Comparison of ENCODE assay signal across 29 cellular contexts in the genomic region with DNA sequence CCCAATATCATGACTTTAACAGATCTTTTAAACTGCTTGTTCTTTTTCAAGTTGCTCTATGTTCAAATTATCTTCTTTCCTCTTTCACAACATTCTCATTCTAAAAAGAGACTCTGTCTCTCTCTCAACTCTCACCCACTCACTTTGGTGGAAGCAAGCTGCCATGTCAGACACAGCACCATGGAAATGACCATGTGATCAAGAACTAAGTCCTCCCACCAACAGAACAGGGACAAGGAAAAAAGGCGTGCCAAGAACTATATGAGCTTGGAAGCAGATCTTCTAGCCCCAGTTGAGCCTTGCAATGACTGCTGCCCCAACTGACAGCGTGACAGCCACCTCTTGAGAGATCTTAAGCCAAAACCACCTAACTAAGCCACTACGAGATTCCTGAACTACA. TPM values are rescaled to one million over a fixed set of nuclear protein-coding genes. Genes with fewer than 3 reads are reported as not detected.
A peak's percentile ranks its signal among the peaks of the same experiment; 100 is the strongest.
DNase-seq lines count a peak whose midpoint lies in the region; ATAC-seq, FAIRE-seq and TF ChIP-seq lines count a peak whose summit lies in the region.
"Had no signal": no experiment of that assay in that cellular context is flagged by ENCODE, and none has a peak within 500 bp of the region (broad histone marks: within the 10 kb centered on the region; RNA-seq: fewer than 3 reads in every experiment).

No MANE protein-coding gene starts in this region.

- CTCF ChIA-PET in Panc1 (lab: Charles Lee) = no interaction called here

- H3K36me3 Mint-ChIP-seq in nephron progenitor cell (ENCODE audit: low read depth) = peaks cover 35% of the 10 kb centered on the region
- H3K36me3 Mint-ChIP-seq: activated naive CD4-positive, alpha-beta T cell treated with anti-CD3 and anti-CD28 coated beads, Interleukin-2, amount 50 U/mL, for 72 hours; memory B cell; naive B cell had no signal

- TF ChIP-seq CTCF in Panc1 (IDR thresholded peaks at IDR 0.05) (no peak), cardiac muscle cell (IDR thresholded peaks at IDR 0.05; ENCODE audit: low read depth, low read length) (no peak), nephron progenitor cell (IDR thresholded peaks at IDR 0.05) (no peak)

- DNase-seq in H54 (ENCODE audit: insufficient read length, low spot score) (no peak), Panc1 (ENCODE audit: low read depth, low spot score) (no peak), cardiac muscle cell (ENCODE audit: low read depth in 1 of 2, low spot score in 1 of 2) (peak in 1 of 2 donors; percentile 61), nephron progenitor cell (no peak), DMS153 treated with DMSO at 0.1 percent for 48 hours (lab: John Stamatoyannopoulos, UW; ENCODE audit: unreplicated experiment) (no peak), NCI-H2107 treated with DMSO at 0.1 percent for 48 hours (lab: John Stamatoyannopoulos, UW; ENCODE audit: unreplicated experiment) (no peak)
- DNase-seq: ACHN; activated CD4-positive, alpha-beta T cell treated with anti-CD3 and anti-CD28 coated beads, Interleukin-2, amount 50 U/mL, for 1 hour; aorta; effector memory CD4-positive, alpha-beta T cell; esophagus squamous epithelium; kidney glomerular epithelial cell; naive B cell; NCI-H1092; NCI-H1930; NCI-H226; NCI-H82; ovary; right lobe of liver; T-helper 17 cell had no signal

- H3K27me3 Mint-ChIP-seq in nephron progenitor cell (ENCODE audit: low read depth, poor library complexity) = peaks cover 6% of the 10 kb centered on the region
- H3K27me3 Mint-ChIP-seq: activated T-helper 17 cell treated with anti-CD3 and anti-CD28 coated beads, Interleukin-2, amount 50 U/mL, for 72 hours; memory B cell; naive B cell; T-helper 17 cell had no signal

- in situ Hi-C loops in Panc1 (cut with HindIII; ENCODE audit: low pct_unique_long_range_greater_than_20kb, low sequenced_read_pairs) = no loop called here

- BruUV-seq in Panc1 (replicated peaks; lab: Mats Ljungman, UMichigan) = no TSS peak

- H3K27ac Mint-ChIP-seq in nephron progenitor cell = peak overlapping the region; percentile 26
- H3K27ac Mint-ChIP-seq: activated naive CD4-positive, alpha-beta T cell treated with anti-CD3 and anti-CD28 coated beads, Interleukin-2, amount 50 U/mL, for 72 hours; activated T-helper 17 cell treated with anti-CD3 and anti-CD28 coated beads, Interleukin-2, amount 50 U/mL, for 72 hours; memory B cell; naive B cell; T-helper 17 cell had no signal

- TF ChIP-seq POLR2A in H54 (IDR thresholded peaks at IDR 0.05; ENCODE audit: low read depth, low read length) = no peak

- H3K4me1 ChIP-seq in Panc1 (ENCODE audit: control insufficient read depth, insufficient read depth, low read length) (peaks cover 6% of the 10 kb centered on the region; the same call in 1 of the 2 replicates), cardiac muscle cell (ENCODE audit: low read depth) (peaks cover 20% of the 10 kb centered on the region)
- H3K4me1 ChIP-seq: right lobe of liver had no signal

- intact Hi-C loops in Panc1 (cut with micrococcal nuclease; ENCODE audit: unreplicated experiment) = no loop called here

- H3K9me3 ChIP-seq in Panc1 (ENCODE audit: control insufficient read depth, insufficient read depth, low read depth, low read length) = no peaks in the 10 kb centered on the region
- H3K9me3 ChIP-seq in cardiac muscle cell (ENCODE audit: low read depth) = no peaks in the 10 kb centered on the region
- H3K9me3 ChIP-seq: esophagus squamous epithelium, gastroesophageal sphincter, ovary, right lobe of liver had no signal

- H3K9me3 Mint-ChIP-seq in nephron progenitor cell = peaks cover 12% of the 10 kb centered on the region
- H3K9me3 Mint-ChIP-seq: activated naive CD4-positive, alpha-beta T cell treated with anti-CD3 and anti-CD28 coated beads, Interleukin-2, amount 50 U/mL, for 72 hours; activated T-helper 17 cell treated with anti-CD3 and anti-CD28 coated beads, Interleukin-2, amount 50 U/mL, for 72 hours; memory B cell; naive B cell had no signal

- 0 out of 2 replicates have a peak, but pooled peaks have one; percentile 45 for ATAC-seq in Panc1
- no peak for ATAC-seq in HG03571 (IDR thresholded peaks at IDR 0.05; ENCODE audit: unreplicated experiment)
- no peak for ATAC-seq in GM18868 (IDR thresholded peaks at IDR 0.05; ENCODE audit: unreplicated experiment)
- ATAC-seq: activated naive CD4-positive, alpha-beta T cell treated with anti-CD3 and anti-CD28 coated beads, Interleukin-2, amount 50 U/mL, for 72 hours; activated T-helper 17 cell treated with anti-CD3 and anti-CD28 coated beads, Interleukin-2, amount 50 U/mL, for 72 hours; gastroesophageal sphincter; HCT116; right lobe of liver; T-helper 17 cell had no signal

- peak; percentile 6 for FAIRE-seq in H54 (lab: Jason Lieb, UNC)
- FAIRE-seq: urothelium cell line had no signal

- H3K4me3 ChIP-seq in Panc1 (ENCODE audit: low read depth in 2 of 2, low read length in 2 of 2) (no peak overlapping the region), cardiac muscle cell (no peak overlapping the region)
- H3K4me3 ChIP-seq: esophagus squamous epithelium, gastroesophageal sphincter, ovary, right lobe of liver had no signal

- H3K4me3 Mint-ChIP-seq in nephron progenitor cell = no peak overlapping the region
- H3K4me3 Mint-ChIP-seq: activated T-helper 17 cell treated with anti-CD3 and anti-CD28 coated beads, Interleukin-2, amount 50 U/mL, for 72 hours; memory B cell; naive B cell; T-helper 17 cell had no signal

- no peak overlapping the region for H3K27ac ChIP-seq in Panc1 (ENCODE audit: low read length)
- peak overlapping the region; percentile 39 for H3K27ac ChIP-seq in cardiac muscle cell
- H3K27ac ChIP-seq: C4-2B, esophagus squamous epithelium, gastroesophageal sphincter, ovary, right lobe of liver had no signal

- H3K27me3 ChIP-seq in Panc1 (ENCODE audit: control insufficient read depth, insufficient read depth, low read length) (no peaks in the 10 kb centered on the region), cardiac muscle cell (no peaks in the 10 kb centered on the region)
- H3K27me3 ChIP-seq: esophagus squamous epithelium, gastroesophageal sphincter, ovary, right lobe of liver had no signal

- H3K4me1 Mint-ChIP-seq in nephron progenitor cell = no peaks in the 10 kb centered on the region
- H3K4me1 Mint-ChIP-seq: activated T-helper 17 cell treated with anti-CD3 and anti-CD28 coated beads, Interleukin-2, amount 50 U/mL, for 72 hours; memory B cell; naive B cell; T-helper 17 cell had no signal

- POLR2A ChIA-PET in Panc1 (lab: Charles Lee) = no interaction called here

- H3K36me3 ChIP-seq in Panc1 (ENCODE audit: control insufficient read depth, insufficient read depth, low read length) (no peaks in the 10 kb centered on the region), cardiac muscle cell (no peaks in the 10 kb centered on the region)
- H3K36me3 ChIP-seq: gastroesophageal sphincter, ovary, right lobe of liver had no signal

RNA-seq across cellular contexts. Expression of a gene that starts 23.9 kb away (rescaled TPM):
- 38.6 TPM for total RNA-seq in Panc1 (2021; ENCODE audit: unreplicated experiment)
- polyA plus RNA-seq in Panc1 (2012; ENCODE audit: insufficient read length) = 15.3 TPM
- 60.1 and 103 TPM in 2 replicates for total RNA-seq in cardiac muscle cell
- 62.1 and 91.3 TPM in 2 replicates for polyA plus RNA-seq in cardiac muscle cell
